ENCODE assay signal across 32 cellular contexts in the genomic region with DNA sequence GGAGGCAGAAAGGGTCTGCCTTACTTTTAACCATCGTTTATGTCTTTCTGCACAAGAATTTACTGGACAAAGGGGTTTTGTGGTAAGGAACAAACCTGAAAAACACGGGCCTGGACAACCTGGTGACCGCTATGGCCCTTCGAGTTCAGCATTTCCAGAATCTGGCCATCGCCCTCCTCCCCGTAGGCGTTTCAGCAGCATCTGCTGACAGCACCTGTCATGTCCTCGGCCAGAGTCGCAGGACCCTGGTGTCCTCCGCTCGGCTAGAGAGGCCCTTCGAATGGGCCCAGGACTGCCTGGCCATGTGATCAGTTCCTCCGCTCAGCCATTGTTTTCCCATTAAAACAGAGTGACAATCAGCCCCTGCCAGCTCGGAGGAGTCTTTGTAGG.
"Had no signal": no experiment of that assay in that cellular context is flagged by ENCODE, and none has a peak within 500 bp of the region (broad histone marks: within the 10 kb centered on the region; RNA-seq: fewer than 3 reads in every experiment).

No MANE protein-coding gene starts in this region.

- H3K27ac Mint-ChIP-seq: activated CD4-positive, alpha-beta T cell treated with anti-CD3 and anti-CD28 coated beads for 36 hours; activated CD4-positive, alpha-beta T cell treated with anti-CD3 and anti-CD28 coated beads, Interleukin-2, amount 10 ng/mL, durations not matched to agents 7 days and 5 days; activated CD8-positive, alpha-beta T cell treated with anti-CD3 and anti-CD28 coated beads, Interleukin-2, amount 10 ng/mL, durations not matched to agents 7 days and 5 days; activated naive CD4-positive, alpha-beta T cell treated with anti-CD3 and anti-CD28 coated beads, Interleukin-2, amount 50 U/mL, for 24 hours; activated naive CD8-positive, alpha-beta T cell treated with anti-CD3 and anti-CD28 coated beads, Interleukin-2, amount 50 U/mL, for 24 hours; activated T-helper 17 cell treated with anti-CD3 and anti-CD28 coated beads, Interleukin-2, amount 50 U/mL, for 72 hours; brain; T-helper 1 cell treated with Interleukin-12 subunit alpha and Interleukin-12 subunit beta and Interleukin-4 antibody, amounts not matched to agents 30 μg/mL and 1 μg/mL, for 36 hours; T-helper 2 cell treated with Interferon-gamma antibody and Interleukin-4, amounts not matched to agents 5 μg/mL and 100 μg/mL, for 36 hours had no signal

- H3K9ac ChIP-seq: KMS-11, SK-N-SH had no signal

- H3K9me3 ChIP-seq: SJSA1 had no signal

- H3K36me3 Mint-ChIP-seq: activated naive CD4-positive, alpha-beta T cell treated with anti-CD3 and anti-CD28 coated beads, Interleukin-2, amount 50 U/mL, for 24 hours had no signal

- ATAC-seq: activated CD4-positive, alpha-beta T cell treated with anti-CD3 and anti-CD28 coated beads for 36 hours; activated CD4-positive, CD25-positive, alpha-beta regulatory T cell treated with anti-CD3 and anti-CD28 coated beads, Interleukin-2, amount 50 U/mL, for 24 hours; activated CD8-positive, alpha-beta T cell treated with anti-CD3 and anti-CD28 coated beads, Interleukin-2, amount 10 ng/mL, durations not matched to agents 7 days and 5 days; activated naive CD8-positive, alpha-beta T cell treated with anti-CD3 and anti-CD28 coated beads, Interleukin-2, amount 50 U/mL, for 24 hours; activated T-helper 17 cell treated with anti-CD3 and anti-CD28 coated beads, Interleukin-2, amount 50 U/mL, for 72 hours; Panc1 had no signal

- H3K4me2 ChIP-seq: KMS-11, SK-N-SH had no signal

- H3K4me3 Mint-ChIP-seq: activated CD4-positive, alpha-beta T cell treated with anti-CD3 and anti-CD28 coated beads for 36 hours; activated CD4-positive, alpha-beta T cell treated with anti-CD3 and anti-CD28 coated beads, Interleukin-2, amount 10 ng/mL, durations not matched to agents 7 days and 5 days; activated CD8-positive, alpha-beta T cell treated with anti-CD3 and anti-CD28 coated beads, Interleukin-2, amount 10 ng/mL, durations not matched to agents 7 days and 5 days; activated naive CD4-positive, alpha-beta T cell treated with anti-CD3 and anti-CD28 coated beads, Interleukin-2, amount 50 U/mL, for 24 hours; activated naive CD8-positive, alpha-beta T cell treated with anti-CD3 and anti-CD28 coated beads, Interleukin-2, amount 50 U/mL, for 24 hours; activated T-helper 17 cell treated with anti-CD3 and anti-CD28 coated beads, Interleukin-2, amount 50 U/mL, for 72 hours; brain; T-helper 1 cell treated with Interleukin-12 subunit alpha and Interleukin-12 subunit beta and Interleukin-4 antibody, amounts not matched to agents 30 μg/mL and 1 μg/mL, for 36 hours; T-helper 2 cell treated with Interferon-gamma antibody and Interleukin-4, amounts not matched to agents 5 μg/mL and 100 μg/mL, for 36 hours had no signal

- H3K9me3 Mint-ChIP-seq: activated CD4-positive, alpha-beta T cell treated with anti-CD3 and anti-CD28 coated beads, Interleukin-2, amount 10 ng/mL, durations not matched to agents 7 days and 5 days; activated naive CD8-positive, alpha-beta T cell treated with anti-CD3 and anti-CD28 coated beads, Interleukin-2, amount 50 U/mL, for 24 hours; activated T-helper 17 cell treated with anti-CD3 and anti-CD28 coated beads, Interleukin-2, amount 50 U/mL, for 72 hours; T-helper 1 cell treated with Interleukin-12 subunit alpha and Interleukin-12 subunit beta and Interleukin-4 antibody, amounts not matched to agents 30 μg/mL and 1 μg/mL, for 36 hours; T-helper 2 cell treated with Interferon-gamma antibody and Interleukin-4, amounts not matched to agents 5 μg/mL and 100 μg/mL, for 36 hours had no signal

- H3K27me3 Mint-ChIP-seq: brain had no signal

- FAIRE-seq: bronchial epithelial cell, TTC549 had no signal

- H3K27me3 ChIP-seq: SJSA1 had no signal

- H3K4me3 ChIP-seq: SJSA1 had no signal

- DNase-seq: activated CD4-positive, alpha-beta T cell treated with anti-CD3 and anti-CD28 coated beads for 36 hours; activated CD4-positive, alpha-beta T cell treated with anti-CD3 and anti-CD28 coated beads, Interleukin-2, amount 10 ng/mL, durations not matched to agents 7 days and 5 days; activated CD4-positive, alpha-beta T cell treated with anti-CD3 and anti-CD28 coated beads, Interleukin-2, amount 50 U/mL, for 48 hours; activated CD8-positive, alpha-beta memory T cell treated with anti-CD3 and anti-CD28 coated beads, Interleukin-2, amount 50 U/mL, for 4 hours; activated CD8-positive, alpha-beta T cell treated with anti-CD3 and anti-CD28 coated beads, Interleukin-2, amount 10 ng/mL, durations not matched to agents 7 days and 5 days; activated effector memory CD4-positive, alpha-beta T cell treated with anti-CD3 and anti-CD28 coated beads, Interleukin-2, amount 50 U/mL, for 16 hours; activated naive CD4-positive, alpha-beta T cell; activated naive CD8-positive, alpha-beta T cell treated with anti-CD3 and anti-CD28 coated beads, Interleukin-2, amount 50 U/mL, for 24 hours; activated T-cell treated with anti-CD3 and anti-CD28 coated beads for 4 hours; activated T-cell treated with anti-CD3 and anti-CD28 coated beads, Interleukin-2, amount 50 U/mL, for 48 hours; anterior cingulate cortex; MM.1S; MV-4-11; NCI-H1092; NCI-H1436 treated with DMSO at 0.1 percent for 48 hours; NCI-H1694 treated with DMSO at 0.1 percent for 48 hours; NCI-H2029; NCI-H345; NCI-H524 treated with DMSO at 0.1 percent for 48 hours; SHP77 treated with DMSO at 0.1 percent for 48 hours; SK-N-SH had no signal

- H3K27ac ChIP-seq: KMS-11, SJSA1 had no signal

- H3K4me1 Mint-ChIP-seq: activated CD4-positive, alpha-beta T cell treated with anti-CD3 and anti-CD28 coated beads for 36 hours; activated CD4-positive, alpha-beta T cell treated with anti-CD3 and anti-CD28 coated beads, Interleukin-2, amount 10 ng/mL, durations not matched to agents 7 days and 5 days; activated naive CD4-positive, alpha-beta T cell treated with anti-CD3 and anti-CD28 coated beads, Interleukin-2, amount 50 U/mL, for 24 hours; activated naive CD8-positive, alpha-beta T cell treated with anti-CD3 and anti-CD28 coated beads, Interleukin-2, amount 50 U/mL, for 24 hours; activated T-helper 17 cell treated with anti-CD3 and anti-CD28 coated beads, Interleukin-2, amount 50 U/mL, for 72 hours had no signal
